In genomic region chr20:53660078-53660909, GRCh38 we compare ENCODE assay signal across 8 cellular contexts.
A peak's percentile ranks its signal among the peaks of the same experiment; 100 is the strongest.
DNase-seq lines count a peak whose midpoint lies in the region; ATAC-seq and TF ChIP-seq lines count a peak whose summit lies in the region.

No MANE protein-coding gene starts in this region.

- intact Hi-C loops in sciatic nerve (cut with DNase I) = no loop called here

- no peaks in the 10 kb centered on the region; the same call in 1 of the 2 replicates for H3F3A ChIP-seq in GM23338 (replicated peaks; ENCODE audit: low read depth)

- H3K36me3 ChIP-seq in GM23338 (ENCODE audit: insufficient read depth) = no peaks in the 10 kb centered on the region

- H3K27me3 Mint-ChIP-seq in GM23338 (ENCODE audit: insufficient read depth, low read depth, poor library complexity) = no peaks in the 10 kb centered on the region
- no peaks in the 10 kb centered on the region for H3K27me3 Mint-ChIP-seq in activated CD8-positive, alpha-beta memory T cell treated with anti-CD3 and anti-CD28 coated beads, Interleukin-2, amount 10 ng/mL, durations not matched to agents 7 days and 5 days
- peaks cover 8% of the 10 kb centered on the region for H3K27me3 Mint-ChIP-seq in nephron progenitor cell (ENCODE audit: low read depth, poor library complexity)

- H3K4me2 ChIP-seq in GM23338 = peak overlapping the region; percentile 59

- CTCF ChIA-PET in activated CD8-positive, alpha-beta memory T cell treated with anti-CD3 and anti-CD28 coated beads, Interleukin-2, amount 10 ng/mL, durations not matched to agents 7 days and 5 days (lab: Charles Lee) = interaction anchor here (0.5 to 2.8 kb wide), 10 partner anchors 9 to 403 kb away, joined by 3 to 14 read pairs (median 4); no protein-coding TSS in a partner anchor

- H3K4me1 Mint-ChIP-seq in GM23338 = peaks cover 46% of the 10 kb centered on the region
- H3K4me1 Mint-ChIP-seq in activated CD8-positive, alpha-beta memory T cell treated with anti-CD3 and anti-CD28 coated beads, Interleukin-2, amount 10 ng/mL, durations not matched to agents 7 days and 5 days = peaks cover 53% of the 10 kb centered on the region
- H3K4me1 Mint-ChIP-seq in nephron progenitor cell = peaks cover 52% of the 10 kb centered on the region

- H3K27ac ChIP-seq in GM23338 (ENCODE audit: low read depth) (peak overlapping the region; percentile 11; the same call in 1 of the 2 replicates), foreskin keratinocyte (peak overlapping the region; percentile 27)

- no peaks in the 10 kb centered on the region for H3K9me2 ChIP-seq in GM23338 (ENCODE audit: insufficient read depth)

- peak; percentile 27 for ATAC-seq in GM23338
- ATAC-seq in activated CD8-positive, alpha-beta memory T cell treated with anti-CD3 and anti-CD28 coated beads, Interleukin-2, amount 10 ng/mL, durations not matched to agents 7 days and 5 days = peak; percentile 48
- ATAC-seq in foreskin keratinocyte = no peak
- ATAC-seq in sciatic nerve = peak; percentile 82
- no peak for ATAC-seq in GM21723 (IDR thresholded peaks at IDR 0.05; ENCODE audit: unreplicated experiment)
- no peak for ATAC-seq in HG03432 (IDR thresholded peaks at IDR 0.05; ENCODE audit: unreplicated experiment)

- TF ChIP-seq CTCF in GM23338 (conservative IDR thresholded peaks at IDR 0.05; ENCODE audit: low read depth in 2 of 2) (no peak), foreskin keratinocyte (conservative IDR thresholded peaks at IDR 0.05) (no peak), nephron progenitor cell (IDR thresholded peaks at IDR 0.05) (no peak)

- no peaks in the 10 kb centered on the region for H3K9me3 Mint-ChIP-seq in GM23338
- H3K9me3 Mint-ChIP-seq in activated CD8-positive, alpha-beta memory T cell treated with anti-CD3 and anti-CD28 coated beads, Interleukin-2, amount 10 ng/mL, durations not matched to agents 7 days and 5 days (ENCODE audit: low read depth) = no peaks in the 10 kb centered on the region
- H3K9me3 Mint-ChIP-seq in nephron progenitor cell = no peaks in the 10 kb centered on the region

- H2AFZ ChIP-seq in GM23338 = peak overlapping the region; percentile 88; the same call in 1 of the 2 replicates

- no peak overlapping the region for H3K27ac Mint-ChIP-seq in GM23338
- peak overlapping the region; percentile 94 for H3K27ac Mint-ChIP-seq in activated CD8-positive, alpha-beta memory T cell treated with anti-CD3 and anti-CD28 coated beads, Interleukin-2, amount 10 ng/mL, durations not matched to agents 7 days and 5 days
- no peak overlapping the region for H3K27ac Mint-ChIP-seq in nephron progenitor cell

- H3K79me2 ChIP-seq in GM23338 (replicated peaks; ENCODE audit: insufficient read depth) = no peaks in the 10 kb centered on the region

- peak overlapping the region; percentile 59; the same call in 2 of the 3 replicates for H3K4me3 Mint-ChIP-seq in GM23338
- peak overlapping the region; percentile 82 for H3K4me3 Mint-ChIP-seq in activated CD8-positive, alpha-beta memory T cell treated with anti-CD3 and anti-CD28 coated beads, Interleukin-2, amount 10 ng/mL, durations not matched to agents 7 days and 5 days
- no peak overlapping the region for H3K4me3 Mint-ChIP-seq in nephron progenitor cell

- DNase-seq in GM23338 (ENCODE audit: low spot score) (peak; percentile 63), foreskin keratinocyte (no peak), sciatic nerve (ENCODE audit: low spot score) (peak; percentile 75), SKM-1 treated with dmso at 0.1 percent for 144 hours (lab: John Stamatoyannopoulos, UW; ENCODE audit: unreplicated experiment) (no peak), nephron progenitor cell (no peak)
- peak; percentile 68 for DNase-seq in activated CD8-positive, alpha-beta memory T cell treated with anti-CD3 and anti-CD28 coated beads, Interleukin-2, amount 10 ng/mL, durations not matched to agents 7 days and 5 days

- H3K27me3 ChIP-seq in GM23338 (ENCODE audit: insufficient read depth) (no peaks in the 10 kb centered on the region), foreskin keratinocyte (no peaks in the 10 kb centered on the region)

- H3K4me1 ChIP-seq in GM23338 (ENCODE audit: insufficient read depth) (peaks cover 48% of the 10 kb centered on the region), foreskin keratinocyte (peaks cover 24% of the 10 kb centered on the region)

- H4K20me1 ChIP-seq in GM23338 (replicated peaks; ENCODE audit: insufficient read depth) = no peaks in the 10 kb centered on the region

- no peaks in the 10 kb centered on the region for H3K36me3 Mint-ChIP-seq in GM23338 (ENCODE audit: low read depth)
- no peaks in the 10 kb centered on the region for H3K36me3 Mint-ChIP-seq in activated CD8-positive, alpha-beta memory T cell treated with anti-CD3 and anti-CD28 coated beads, Interleukin-2, amount 10 ng/mL, durations not matched to agents 7 days and 5 days
- no peaks in the 10 kb centered on the region for H3K36me3 Mint-ChIP-seq in nephron progenitor cell (ENCODE audit: low read depth)

- peak overlapping the region; percentile 64 for H3K4me3 ChIP-seq in GM23338

TF ChIP-seq in GM23338, 12 proteins besides CTCF, POLR2A, EP300 and RAD21:
- TF ChIP-seq CREB1 (CRISPR knock-in tag; IDR thresholded peaks at IDR 0.05; ENCODE audit: low read depth) (no peak), EZH2phosphoT487 (IDR thresholded peaks at IDR 0.05; ENCODE audit: unreplicated experiment) (no peak), ETS1 (IDR thresholded peaks at IDR 0.05) (no peak), JUNB (IDR thresholded peaks at IDR 0.05; ENCODE audit: unreplicated experiment) (no peak), REST (IDR thresholded peaks at IDR 0.05; ENCODE audit: unreplicated experiment) (no peak)

Comparison
In these comparisons a context has a peak if more than half of its experiments do, and no peak if none do; other contexts are left out.
1. ATAC-seq: peak in GM23338 (single experiment), activated CD8-positive, alpha-beta memory T cell treated with anti-CD3 and anti-CD28 coated beads, Interleukin-2, amount 10 ng/mL, durations not matched to agents 7 days and 5 days (single experiment) and sciatic nerve (single experiment); none in foreskin keratinocyte (single experiment), GM21723 (single experiment) and HG03432 (single experiment).
2. DNase-seq: peak in GM23338 (single experiment), activated CD8-positive, alpha-beta memory T cell treated with anti-CD3 and anti-CD28 coated beads, Interleukin-2, amount 10 ng/mL, durations not matched to agents 7 days and 5 days (single experiment) and sciatic nerve (single experiment); none in foreskin keratinocyte (0 of 2), SKM-1 treated with dmso at 0.1 percent for 144 hours (single experiment) and nephron progenitor cell (single experiment).